8 cellular contexts compared by ENCODE assay signal in the genomic region with DNA sequence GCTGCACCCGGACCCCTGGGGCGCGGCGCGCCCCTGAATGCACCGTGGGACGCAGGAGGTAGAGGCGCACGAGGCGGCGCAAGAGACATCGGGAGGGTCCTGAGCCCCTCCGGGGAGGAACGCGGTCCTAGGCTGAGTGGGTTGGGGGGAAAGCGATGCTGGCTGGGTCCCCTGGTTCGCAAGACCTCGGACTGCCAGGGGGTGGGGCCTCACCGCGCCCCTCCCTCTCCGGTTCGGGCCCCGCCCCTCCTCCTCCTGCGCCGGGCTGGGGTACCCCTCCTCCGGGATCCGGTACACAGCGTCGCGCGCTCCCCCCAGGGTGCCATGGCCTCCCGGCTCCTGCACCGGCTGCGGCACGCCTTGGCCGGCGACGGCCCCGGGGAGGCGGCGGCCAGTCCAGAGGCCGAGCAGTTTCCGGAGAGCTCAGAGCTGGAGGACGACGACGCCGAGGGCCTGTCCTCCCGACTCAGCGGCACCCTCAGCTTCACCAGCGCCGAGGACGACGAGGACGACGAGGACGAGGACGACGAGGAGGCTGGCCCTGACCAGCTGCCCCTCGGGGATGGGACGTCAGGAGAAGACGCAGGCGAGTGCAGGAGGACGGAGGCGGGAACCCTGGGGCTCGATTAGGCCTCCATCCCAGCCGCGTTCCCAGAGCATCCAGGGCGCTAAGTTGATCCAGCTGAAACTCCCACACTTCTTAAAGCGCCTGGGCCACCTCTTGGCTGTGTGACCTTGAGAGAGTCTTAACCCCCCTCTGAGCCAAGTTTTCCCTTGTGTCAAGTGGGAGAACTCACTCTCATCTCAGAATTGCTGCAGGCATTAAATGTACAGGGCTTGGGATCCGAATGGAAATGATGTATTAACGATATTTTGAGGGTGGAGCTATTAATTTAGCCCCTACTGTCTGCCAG. TPM values are rescaled to one million over a fixed set of nuclear protein-coding genes. Genes with fewer than 3 reads are reported as not detected.
A peak's percentile ranks its signal among the peaks of the same experiment; 100 is the strongest.
DNase-seq lines count a peak whose midpoint lies in the region; ATAC-seq and TF ChIP-seq lines count a peak whose summit lies in the region.

No MANE protein-coding gene starts in this region.

- no peak overlapping the region for H2BK120ac ChIP-seq in trophoblast cell (ENCODE audit: insufficient read depth, low read length, poor library complexity)

- peak overlapping the region; percentile 80 for H2AFZ ChIP-seq in trophoblast cell (ENCODE audit: insufficient read depth, low read length, poor library complexity)

- H3K36me3 ChIP-seq in ascending aorta, result peaks cover 3 to 7% of the 10 kb centered on the region in 2 donors
- H3K36me3 ChIP-seq in trophoblast cell (ENCODE audit: control insufficient read depth in 1 of 2, insufficient read depth in 2 of 2, low read length in 2 of 2), result no peaks in the 10 kb centered on the region

- H2BK12ac ChIP-seq in trophoblast cell (ENCODE audit: low read length), result no peak overlapping the region

- H3K27ac ChIP-seq in C4-2B, result peak overlapping the region; percentile 55
- H3K27ac ChIP-seq in ascending aorta, result peak overlapping the region; percentile 96 to 97
- H3K27ac ChIP-seq in trophoblast cell (ENCODE audit: low read depth, low read length), result peak overlapping the region; percentile 60

- H3K4me1 ChIP-seq in ascending aorta (peaks cover 23 to 32% of the 10 kb centered on the region in 2 donors), trophoblast cell (ENCODE audit: control insufficient read depth in 1 of 2, insufficient read depth in 2 of 2, low read length in 2 of 2) (peaks cover 5 to 11% of the 10 kb centered on the region in 2 experiments)

- no CpG with 5 or more reads among the region's 71 CpGs for WGBS in trophoblast cell (ENCODE audit: extremely low coverage, insufficient coverage, insufficient read length)

- peak overlapping the region; percentile 76 for H4K91ac ChIP-seq in trophoblast cell (ENCODE audit: low read depth, low read length)

- H3K79me2 ChIP-seq in trophoblast cell (ENCODE audit: control insufficient read depth, insufficient read depth, low read length, poor library complexity), result no peaks in the 10 kb centered on the region

- ATAC-seq in HG02852 (IDR thresholded peaks at IDR 0.05; ENCODE audit: unreplicated experiment), result peak; percentile 34
- ATAC-seq in left ventricle myocardium superior, result peak; percentile 88
- no peak for ATAC-seq in HG02571 (IDR thresholded peaks at IDR 0.05; ENCODE audit: unreplicated experiment)

- H3K79me1 ChIP-seq in trophoblast cell (ENCODE audit: low read length), result peaks cover 9% of the 10 kb centered on the region

- peak overlapping the region; percentile 24 for H4K12ac ChIP-seq in trophoblast cell (ENCODE audit: low read depth, low read length)

- H3K9ac ChIP-seq in trophoblast cell (ENCODE audit: low read length), result peak overlapping the region; percentile 90

- H3K23ac ChIP-seq in trophoblast cell (ENCODE audit: low read length), result no peak overlapping the region

- in situ Hi-C loops in SK-MEL-5 (cut with HindIII; ENCODE audit: low pct_unique_long_range_greater_than_20kb, low sequenced_read_pairs), result no loop called here

- H4K8ac ChIP-seq in trophoblast cell (ENCODE audit: low read depth, low read length), result peak overlapping the region; percentile 90

- H3K18ac ChIP-seq in trophoblast cell (ENCODE audit: low read length), result peak overlapping the region; percentile 27

- H2AK5ac ChIP-seq in trophoblast cell (ENCODE audit: low read length), result peak overlapping the region; percentile 31

- TF ChIP-seq CTCF in C4-2B (conservative IDR thresholded peaks at IDR 0.05), result no peak
- no peak for TF ChIP-seq CTCF in ascending aorta (IDR thresholded peaks at IDR 0.05)

- peak overlapping the region; percentile 52 for H3K14ac ChIP-seq in trophoblast cell (ENCODE audit: low read length)

- intact Hi-C loops in ascending aorta (cut with DNase I) (loop anchor here (1.0 to 2.0 kb wide), 4 partner anchors 22 to 57 kb away; a partner anchor contains a TSS), left ventricle myocardium superior (cut with micrococcal nuclease) (no loop called here)

- no peak overlapping the region for H2BK5ac ChIP-seq in trophoblast cell (ENCODE audit: low read depth, low read length, poor library complexity)

- H3K9me3 ChIP-seq in ascending aorta, result no peaks in the 10 kb centered on the region
- H3K9me3 ChIP-seq in trophoblast cell (ENCODE audit: insufficient read depth, low read depth, low read length), result peaks cover 3% of the 10 kb centered on the region

- DNase-seq in SK-MEL-5 (ENCODE audit: low read depth, low spot score) (peak; percentile 60), ascending aorta (ENCODE audit: low spot score in 2 of 2) (peak in 1 of 2 donors; percentile 82), left ventricle myocardium superior (peak; percentile 88), trophoblast cell (peak; percentile 30 to 40), UCSD-AML1 (lab: John Stamatoyannopoulos, UW; ENCODE audit: unreplicated experiment) (no peak)

- peak overlapping the region; percentile 39 for H3K4ac ChIP-seq in trophoblast cell (ENCODE audit: low read depth, low read length)

- H3K4me3 ChIP-seq in ascending aorta, result peak overlapping the region; percentile 60 to 92
- peak overlapping the region; percentile 77 for H3K4me3 ChIP-seq in trophoblast cell (ENCODE audit: low read depth, low read length)

- peak overlapping the region; percentile 90 for H3K4me2 ChIP-seq in trophoblast cell (ENCODE audit: low read length)

- H3K27me3 ChIP-seq in ascending aorta (no peaks in the 10 kb centered on the region), trophoblast cell (ENCODE audit: insufficient read depth, low read length) (no peaks in the 10 kb centered on the region)

RNA-seq across cellular contexts. Expression of a gene that starts 0.5 kb away (rescaled TPM):
- total RNA-seq in SK-MEL-5 (2014; rRNA removed; shearing (Covaris generic)), result 14.8 and 25.5 TPM in 2 replicates
- polyA plus RNA-seq in SK-MEL-5 (2015; cell fraction: cytosol; rRNA removed), result 33.5 and 34.4 TPM in 2 replicates
- 33.9 and 62.7 TPM in 2 replicates for polyA plus RNA-seq in SK-MEL-5 (2015; cell fraction: nucleus; rRNA removed)
- total RNA-seq in ascending aorta (182 TPM), left ventricle myocardium superior (21.3 TPM)
- 6.6 and 7.3 TPM in 2 replicates for polyA plus RNA-seq in trophoblast cell (2013)

RNA-seq across cellular contexts. Expression of a gene that starts 7.0 kb away (rescaled TPM):
- total RNA-seq in SK-MEL-5 (2014; rRNA removed; shearing (Covaris generic)), result 0.37 TPM in 1 of 2 replicates, not detected in the other
- polyA plus RNA-seq in SK-MEL-5 (2015; cell fraction: cytosol; rRNA removed), result 1.7 TPM in 1 of 2 replicates, not detected in the other
- 3.0 TPM in 1 of 2 replicates, not detected in the other for polyA plus RNA-seq in SK-MEL-5 (2015; cell fraction: nucleus; rRNA removed)
- total RNA-seq in ascending aorta (not detected), left ventricle myocardium superior (not detected)
- polyA plus RNA-seq in trophoblast cell (2013), result 0.11 and 0.14 TPM in 2 replicates

RNA-seq across cellular contexts. Expression of a gene that starts 21.7 kb away (rescaled TPM):
- total RNA-seq in SK-MEL-5 (2014; rRNA removed; shearing (Covaris generic)), result 75.4 and 76.9 TPM in 2 replicates
- polyA plus RNA-seq in SK-MEL-5 (2015; cell fraction: cytosol; rRNA removed), result 110 and 158 TPM in 2 replicates
- 54.8 and 65.4 TPM in 2 replicates for polyA plus RNA-seq in SK-MEL-5 (2015; cell fraction: nucleus; rRNA removed)
- total RNA-seq in ascending aorta (not detected), left ventricle myocardium superior (1.0 TPM)
- polyA plus RNA-seq in trophoblast cell (2013), result 171 and 186 TPM in 2 replicates

RNA-seq across cellular contexts. Expression of a gene that starts 23.1 kb away (rescaled TPM):
- total RNA-seq in SK-MEL-5 (2014; rRNA removed; shearing (Covaris generic)), result 49.4 and 60.4 TPM in 2 replicates
- polyA plus RNA-seq in SK-MEL-5 (2015; cell fraction: cytosol; rRNA removed), result 55.0 and 71.9 TPM in 2 replicates
- polyA plus RNA-seq in SK-MEL-5 (2015; cell fraction: nucleus; rRNA removed), result 50.4 and 54.5 TPM in 2 replicates
- total RNA-seq in ascending aorta, result 34.4 TPM
- total RNA-seq in left ventricle myocardium superior, result 31.9 TPM
- polyA plus RNA-seq in trophoblast cell (2013), result 14.3 and 15.0 TPM in 2 replicates

RNA-seq across cellular contexts. Expression of a gene that starts 23.3 kb away (rescaled TPM):
- total RNA-seq in SK-MEL-5 (2014; rRNA removed; shearing (Covaris generic)), result 3.0 and 3.4 TPM in 2 replicates
- 1.4 and 1.7 TPM in 2 replicates for polyA plus RNA-seq in SK-MEL-5 (2015; cell fraction: cytosol; rRNA removed)
- 0.07 and 1.9 TPM in 2 replicates for polyA plus RNA-seq in SK-MEL-5 (2015; cell fraction: nucleus; rRNA removed)
- total RNA-seq in ascending aorta (6.8 TPM), left ventricle myocardium superior (1.9 TPM)
- polyA plus RNA-seq in trophoblast cell (2013), result 2.0 and 2.1 TPM in 2 replicates

Comparison
In these comparisons a context has a peak if more than half of its experiments do, and no peak if none do; other contexts are left out.
1. RNA of a gene that starts 21.7 kb away (total RNA-seq): 75.4 to 76.9 TPM in SK-MEL-5; 1.0 TPM in left ventricle myocardium superior (single experiment) and not detected in ascending aorta (single experiment); every median in the first group is over 10 times any median in the second.
2. Peak in every context shown above with its lines, with median percentiles within 50 percentile points of each other: H3K27ac ChIP-seq.